Comparison of ENCODE assay signal across 10 cellular contexts in genomic region chr14:35940291-35940690, GRCh38.
DNase-seq lines count a peak whose midpoint lies in the region; ATAC-seq, FAIRE-seq and TF ChIP-seq lines count a peak whose summit lies in the region.
"Had no signal": no experiment of that assay in that cellular context is flagged by ENCODE, and none has a peak within 500 bp of the region (broad histone marks: within the 10 kb centered on the region; RNA-seq: fewer than 3 reads in every experiment).

No MANE protein-coding gene starts in this region.

- BruUV-seq in HepG2 (replicated peaks; lab: Mats Ljungman, UMichigan): no TSS peak

- H4K20me1 ChIP-seq in HepG2 (ENCODE audit: insufficient read depth, low read length): no peaks in the 10 kb centered on the region

- ATAC-seq in HepG2: peak; percentile 31; the same call in 2 of the 3 replicates
- ATAC-seq in right lobe of liver: no peak
- peak; percentile 69 for ATAC-seq in HG02840 (IDR thresholded peaks at IDR 0.05; ENCODE audit: low FRiP score, unreplicated experiment)
- no peak for ATAC-seq in upper lobe of right lung
- ATAC-seq: Panc1, pancreas had no signal

- H3K27ac ChIP-seq in HepG2 (ENCODE audit: extremely low read length, insufficient read depth, low read length) (no peak overlapping the region), right lobe of liver (no peak overlapping the region), upper lobe of right lung (no peak overlapping the region)
- H3K27ac ChIP-seq: pancreas had no signal

- no peak for TF ChIP-seq RAD21 in HepG2 (CRISPR knock-in tag; IDR thresholded peaks at IDR 0.05)

- H3K4me3 ChIP-seq in HepG2 (replicated peaks in 1 of 3; ENCODE audit: insufficient read depth in 1 of 3, low read depth in 2 of 3, low read length in 3 of 3) (no peak overlapping the region), right lobe of liver (no peak overlapping the region), upper lobe of right lung (peak overlapping the region; percentile 4)
- H3K4me3 ChIP-seq: pancreas had no signal

- in situ Hi-C loops in HepG2 (cut with HindIII; ENCODE audit: extremely low pct_ligation_motif_present, low pct_unique_long_range_greater_than_20kb): no loop called here

- no peak for FAIRE-seq in HepG2 (lab: Jason Lieb, UNC)

- H3K4me2 ChIP-seq in HepG2 (ENCODE audit: low read depth, low read length): peak overlapping the region; percentile 31

- intact Hi-C loops in HepG2 (cut with micrococcal nuclease; ENCODE audit: unreplicated experiment): no loop called here
- intact Hi-C loops in right lobe of liver (cut with DNase I): no loop called here
- intact Hi-C loops in upper lobe of right lung (cut with DNase I): no loop called here

- H3K9ac ChIP-seq in HepG2 (ENCODE audit: insufficient read depth, low read depth, low read length): no peak overlapping the region

- TF ChIP-seq POLR2A in HepG2 (IDR thresholded peaks at IDR 0.05; ENCODE audit: insufficient read depth in 1 of 2, low read depth in 2 of 2, low read length in 2 of 2) (no peak), right lobe of liver (IDR thresholded peaks at IDR 0.05) (no peak)

- 6% methylated on average over 4 of the region's 4 CpGs for WGBS in HepG2 (ENCODE audit: low lambda C conversion rate)
- 46% methylated on average over 4 of the region's 4 CpGs for WGBS in right lobe of liver (ENCODE audit: insufficient coverage, low coverage, low lambda C conversion rate, missing lambda C conversion rate)

- DNase-seq in HepG2 (ENCODE audit: low spot score) (no peak), right lobe of liver (no peak), RPMI8226 (peak; percentile 75), upper lobe of right lung (no peak), activated gamma-delta T cell (lab: John Stamatoyannopoulos, UW) (no peak), NCI-H1092 treated with DMSO at 0.1 percent for 48 hours (lab: John Stamatoyannopoulos, UW) (no peak), hepatic stellate cell (ENCODE audit: low spot score) (no peak)
- DNase-seq: pancreas had no signal

- POLR2A ChIA-PET in HepG2 (lab: Yijun Ruan, JAX): no interaction called here

- no peaks in the 10 kb centered on the region for H3K36me3 ChIP-seq in HepG2 (replicated peaks in 1 of 2; ENCODE audit: control insufficient read depth in 1 of 2, insufficient read depth in 2 of 2, low read length in 2 of 2)
- no peaks in the 10 kb centered on the region for H3K36me3 ChIP-seq in right lobe of liver
- H3K36me3 ChIP-seq in upper lobe of right lung: no peaks in the 10 kb centered on the region
- H3K36me3 ChIP-seq: pancreas had no signal

- H3K27me3 ChIP-seq in HepG2 (ENCODE audit: control insufficient read depth in 1 of 2, insufficient read depth in 2 of 2, low read length in 2 of 2): no peaks in the 10 kb centered on the region
- H3K27me3 ChIP-seq in right lobe of liver: no peaks in the 10 kb centered on the region
- no peaks in the 10 kb centered on the region for H3K27me3 ChIP-seq in upper lobe of right lung
- H3K27me3 ChIP-seq: pancreas had no signal

- TF ChIP-seq EP300 in HepG2 (IDR thresholded peaks at IDR 0.05; ENCODE audit: low read depth in 2 of 2, low read length in 2 of 2) (no peak), HepG2 (CRISPR knock-in tag; IDR thresholded peaks at IDR 0.05; ENCODE audit: borderline replicate concordance) (no peak)

- CTCF ChIA-PET in HepG2 (lab: Yijun Ruan, JAX; ENCODE audit: low intra/inter-chr PET ratio, low total read pairs): no interaction called here

- no peaks in the 10 kb centered on the region for H3K79me2 ChIP-seq in HepG2 (ENCODE audit: insufficient read depth, low read length)

- H3K9me3 ChIP-seq in HepG2 (ENCODE audit: low read length): no peaks in the 10 kb centered on the region
- no peaks in the 10 kb centered on the region for H3K9me3 ChIP-seq in right lobe of liver
- no peaks in the 10 kb centered on the region for H3K9me3 ChIP-seq in upper lobe of right lung
- H3K9me3 ChIP-seq: pancreas had no signal

- TF ChIP-seq CTCF in HepG2 (CRISPR knock-in tag; IDR thresholded peaks at IDR 0.05) (no peak), right lobe of liver (IDR thresholded peaks at IDR 0.05) (no peak), upper lobe of right lung (IDR thresholded peaks at IDR 0.05) (no peak)

- no peak overlapping the region for H2AFZ ChIP-seq in HepG2 (ENCODE audit: low read length)

- H3K4me1 ChIP-seq in HepG2 (ENCODE audit: insufficient read depth, low read length) (no peaks in the 10 kb centered on the region), right lobe of liver (no peaks in the 10 kb centered on the region), upper lobe of right lung (no peaks in the 10 kb centered on the region)
- H3K4me1 ChIP-seq: pancreas had no signal

TF ChIP-seq in HepG2, 621 proteins besides CTCF, POLR2A, EP300 and RAD21:
- TF ChIP-seq ZNF724P (CRISPR knock-in tag; IDR thresholded peaks at IDR 0.05; ENCODE audit: borderline replicate concordance) (no peak), PRDM15 (CRISPR knock-in tag; IDR thresholded peaks at IDR 0.05) (0 out of 2 replicates have a peak, but pooled peaks have one; percentile 2)

Comparison
In these comparisons a context has a peak if more than half of its experiments do, and no peak if none do; other contexts are left out.
1. ATAC-seq: peak in HepG2 (single experiment) and HG02840 (single experiment); none in right lobe of liver (0 of 4) and upper lobe of right lung (single experiment).